ENCODE assay signal across 1 cellular context in genomic region chr19:46784262-46785053, GRCh38.
A peak's percentile ranks its signal among the peaks of the same experiment; 100 is the strongest.
TF ChIP-seq lines count a peak whose summit lies in the region.

No MANE protein-coding gene starts in this region.

TF ChIP-seq in HepG2, 621 proteins besides CTCF, POLR2A, EP300 and RAD21 (continued from another document and continues in another):
- no peak for TF ChIP-seq ETV5 (CRISPR knock-in tag; IDR thresholded peaks at IDR 0.05; ENCODE audit: borderline replicate concordance)
- no peak for TF ChIP-seq JARID2 (CRISPR knock-in tag; IDR thresholded peaks at IDR 0.05; ENCODE audit: insufficient replicate concordance)
- no peak for TF ChIP-seq SOX5 (CRISPR knock-in tag; IDR thresholded peaks at IDR 0.05; ENCODE audit: borderline replicate concordance)
- no peak for TF ChIP-seq NFRKB (IDR thresholded peaks at IDR 0.05)
- peak; percentile 57; the same call in 1 of the 2 replicates for TF ChIP-seq ZNF501 (CRISPR knock-in tag; IDR thresholded peaks at IDR 0.05)
- no peak for TF ChIP-seq ZBTB44 (CRISPR knock-in tag; IDR thresholded peaks at IDR 0.05)
- TF ChIP-seq ZNF629 (CRISPR knock-in tag; conservative IDR thresholded peaks at IDR 0.05) = peak; percentile 88
- no peak for TF ChIP-seq LBX2 (CRISPR knock-in tag; IDR thresholded peaks at IDR 0.05; ENCODE audit: borderline replicate concordance)
- no peak for TF ChIP-seq SMYD3 (CRISPR knock-in tag; IDR thresholded peaks at IDR 0.05)
- TF ChIP-seq ZNF367 (CRISPR knock-in tag; IDR thresholded peaks at IDR 0.05; ENCODE audit: borderline replicate concordance) = no peak
- TF ChIP-seq HNF4G (IDR thresholded peaks at IDR 0.05; ENCODE audit: borderline replicate concordance, low read depth, low read length) = no peak
- no peak for TF ChIP-seq HNF4G (CRISPR knock-in tag; IDR thresholded peaks at IDR 0.05; ENCODE audit: borderline replicate concordance, low read depth)
- TF ChIP-seq YEATS4 (CRISPR knock-in tag; IDR thresholded peaks at IDR 0.05; ENCODE audit: borderline replicate concordance) = peak; percentile 88
- no peak for TF ChIP-seq ZNF589 (CRISPR knock-in tag; conservative IDR thresholded peaks at IDR 0.05)
- TF ChIP-seq ARNTL (CRISPR knock-in tag; IDR thresholded peaks at IDR 0.05) = no peak
- TF ChIP-seq SSRP1 (CRISPR knock-in tag; IDR thresholded peaks at IDR 0.05) = peak; percentile 98
- TF ChIP-seq ATF1 (CRISPR knock-in tag; IDR thresholded peaks at IDR 0.05) = no peak
- TF ChIP-seq CREM (IDR thresholded peaks at IDR 0.05) = no peak
- no peak for TF ChIP-seq CREM (CRISPR knock-in tag; IDR thresholded peaks at IDR 0.05)
- peak; percentile 34; the same call in 1 of the 2 replicates for TF ChIP-seq ZNF782 (CRISPR knock-in tag; IDR thresholded peaks at IDR 0.05; ENCODE audit: borderline replicate concordance)
- no peak for TF ChIP-seq SCMH1 (CRISPR knock-in tag; IDR thresholded peaks at IDR 0.05; ENCODE audit: borderline replicate concordance)
- no peak for TF ChIP-seq TCF12 (IDR thresholded peaks at IDR 0.05)
- TF ChIP-seq TCF12 (CRISPR knock-in tag; IDR thresholded peaks at IDR 0.05) = no peak
- no peak for TF ChIP-seq CENPT (CRISPR knock-in tag; IDR thresholded peaks at IDR 0.05; ENCODE audit: low read depth)
- TF ChIP-seq ZNF251 (CRISPR knock-in tag; IDR thresholded peaks at IDR 0.05) = no peak
- TF ChIP-seq ZNF768 (CRISPR knock-in tag; IDR thresholded peaks at IDR 0.05) = peak; percentile 79
- TF ChIP-seq ZFP37 (CRISPR knock-in tag; IDR thresholded peaks at IDR 0.05; ENCODE audit: borderline replicate concordance) = no peak
- no peak for TF ChIP-seq NR2F6 (IDR thresholded peaks at IDR 0.05)
- no peak; the same call in 1 of the 2 replicates for TF ChIP-seq NR2F6 (CRISPR knock-in tag; IDR thresholded peaks at IDR 0.05)
- peak; percentile 60 for TF ChIP-seq POGK (CRISPR knock-in tag; conservative IDR thresholded peaks at IDR 0.05)
- no peak for TF ChIP-seq DMTF1 (CRISPR knock-in tag; IDR thresholded peaks at IDR 0.05)
- peak; percentile 61 for TF ChIP-seq POLR2AphosphoS5 (IDR thresholded peaks at IDR 0.05; ENCODE audit: low read depth, low read length)
- peak; percentile 50; the same call in 1 of the 2 replicates for TF ChIP-seq MEIS2 (CRISPR knock-in tag; IDR thresholded peaks at IDR 0.05)
- no peak for TF ChIP-seq SRF (IDR thresholded peaks at IDR 0.05; ENCODE audit: low read depth, low read length)
- TF ChIP-seq SNAPC5 (CRISPR knock-in tag; IDR thresholded peaks at IDR 0.05; ENCODE audit: borderline replicate concordance) = 0 out of 2 replicates have a peak, but pooled peaks have one; percentile 44
- no peak for TF ChIP-seq SIN3A (IDR thresholded peaks at IDR 0.05; ENCODE audit: borderline replicate concordance, low read depth, low read length)
- no peak for TF ChIP-seq SMAD9 (CRISPR knock-in tag; IDR thresholded peaks at IDR 0.05)
- peak; percentile 25; the same call in 1 of the 2 replicates for TF ChIP-seq BCL6 (CRISPR knock-in tag; IDR thresholded peaks at IDR 0.05)
- TF ChIP-seq ZNF773 (CRISPR knock-in tag; IDR thresholded peaks at IDR 0.05; ENCODE audit: borderline replicate concordance) = no peak
- TF ChIP-seq TEAD2 (CRISPR knock-in tag; IDR thresholded peaks at IDR 0.05) = no peak
- TF ChIP-seq ZNF530 (CRISPR knock-in tag; IDR thresholded peaks at IDR 0.05; ENCODE audit: low read depth) = no peak
- no peak for TF ChIP-seq MAFF (IDR thresholded peaks at IDR 0.05; ENCODE audit: low read depth, low read length)
- no peak for TF ChIP-seq NKX3-1 (CRISPR knock-in tag; IDR thresholded peaks at IDR 0.05)
- TF ChIP-seq ONECUT2 (CRISPR knock-in tag; IDR thresholded peaks at IDR 0.05) = no peak
- peak; percentile 85 for TF ChIP-seq TGIF2 (CRISPR knock-in tag; IDR thresholded peaks at IDR 0.05)
- TF ChIP-seq ZNF510 (CRISPR knock-in tag; IDR thresholded peaks at IDR 0.05; ENCODE audit: low read depth) = no peak
- no peak; the same call in 1 of the 2 replicates for TF ChIP-seq ARID2 (CRISPR knock-in tag; IDR thresholded peaks at IDR 0.05; ENCODE audit: borderline replicate concordance)
- 0 out of 2 replicates have a peak, but pooled peaks have one; percentile 55 for TF ChIP-seq MXD1 (CRISPR knock-in tag; IDR thresholded peaks at IDR 0.05)
- peak; percentile 67; the same call in 1 of the 2 replicates for TF ChIP-seq ZNF281 (CRISPR knock-in tag; IDR thresholded peaks at IDR 0.05; ENCODE audit: borderline replicate concordance)
- TF ChIP-seq KLF15 (CRISPR knock-in tag; IDR thresholded peaks at IDR 0.05; ENCODE audit: borderline replicate concordance) = no peak
- no peak for TF ChIP-seq ZBTB25 (CRISPR knock-in tag; IDR thresholded peaks at IDR 0.05)
- peak; percentile 26; the same call in 1 of the 2 replicates for TF ChIP-seq ZFP91 (CRISPR knock-in tag; IDR thresholded peaks at IDR 0.05; ENCODE audit: borderline replicate concordance)
- no peak for TF ChIP-seq ZNF777 (CRISPR knock-in tag; IDR thresholded peaks at IDR 0.05)
- TF ChIP-seq ZNF614 (CRISPR knock-in tag; IDR thresholded peaks at IDR 0.05; ENCODE audit: borderline replicate concordance) = no peak
- no peak for TF ChIP-seq SATB2 (CRISPR knock-in tag; IDR thresholded peaks at IDR 0.05)
- TF ChIP-seq ZNF468 (CRISPR knock-in tag; IDR thresholded peaks at IDR 0.05) = no peak
- peak; percentile 70; the same call in 1 of the 2 replicates for TF ChIP-seq NR0B2 (CRISPR knock-in tag; IDR thresholded peaks at IDR 0.05)
- TF ChIP-seq ZNF788 (CRISPR knock-in tag; IDR thresholded peaks at IDR 0.05; ENCODE audit: borderline replicate concordance) = no peak; the same call in 1 of the 2 replicates
- TF ChIP-seq ZNF713 (CRISPR knock-in tag; IDR thresholded peaks at IDR 0.05) = no peak
- no peak for TF ChIP-seq ZNF343 (CRISPR knock-in tag; IDR thresholded peaks at IDR 0.05)
- no peak for TF ChIP-seq SMARCE1 (IDR thresholded peaks at IDR 0.05; ENCODE audit: borderline replicate concordance)
